Comparison of ENCODE assay signal across 8 cellular contexts in genomic region chr12:26971963-26972362, GRCh38. TPM values are rescaled to one million over a fixed set of nuclear protein-coding genes. Genes with fewer than 3 reads are reported as not detected.
DNase-seq lines count a peak whose midpoint lies in the region; ATAC-seq and TF ChIP-seq lines count a peak whose summit lies in the region.

No MANE protein-coding gene starts in this region.

- H3K36me3 ChIP-seq in KMS-11 (ENCODE audit: insufficient read depth) = no peaks in the 10 kb centered on the region

- H3K9ac ChIP-seq in KMS-11 = no peak overlapping the region

- H3K9me3 Mint-ChIP-seq in activated naive CD4-positive, alpha-beta T cell treated with anti-CD3 and anti-CD28 coated beads, Interleukin-2, amount 50 U/mL, for 72 hours = no peaks in the 10 kb centered on the region

- H3K79me2 ChIP-seq in KMS-11 (ENCODE audit: insufficient read depth, low read depth) = no peaks in the 10 kb centered on the region

- H3K4me2 ChIP-seq in KMS-11 = peak overlapping the region; percentile 50

- peaks cover 9 to 30% of the 10 kb centered on the region in 2 donors for H3K36me3 Mint-ChIP-seq in activated naive CD4-positive, alpha-beta T cell treated with anti-CD3 and anti-CD28 coated beads, Interleukin-2, amount 50 U/mL, for 72 hours

- no peak overlapping the region for H3K27ac Mint-ChIP-seq in activated naive CD4-positive, alpha-beta T cell treated with anti-CD3 and anti-CD28 coated beads, Interleukin-2, amount 50 U/mL, for 72 hours

- no peak overlapping the region for H3K4me3 ChIP-seq in KMS-11 (IDR thresholded peaks at IDR 0.05; ENCODE audit: insufficient read depth, low read depth, low read length)

- DNase-seq in activated naive CD4-positive, alpha-beta T cell treated with Interleukin-2 at 50 U/mL for 16 hours = peak; percentile 61
- no peak for DNase-seq in activated naive CD4-positive, alpha-beta T cell (lab: John Stamatoyannopoulos, UW)
- peak; percentile 60 to 68 for DNase-seq in activated naive CD4-positive, alpha-beta T cell treated with anti-CD3 and anti-CD28 coated beads, Interleukin-2, amount 50 U/mL, for 72 hours (ENCODE audit: low spot score in 2 of 2)
- DNase-seq in SIG-M5 (lab: John Stamatoyannopoulos, UW) = no peak
- DNase-seq in NCI-H2081 treated with DMSO at 0.1 percent for 48 hours (lab: John Stamatoyannopoulos, UW) = no peak
- no peak for DNase-seq in ecto neural progenitor cell (ENCODE audit: low spot score)
- no peak for DNase-seq in SW480 (ENCODE audit: low spot score)

- H4K20me1 ChIP-seq in KMS-11 (ENCODE audit: insufficient read depth) = no peaks in the 10 kb centered on the region

- H3K27me3 ChIP-seq in KMS-11 (ENCODE audit: insufficient read depth, low read depth) = no peaks in the 10 kb centered on the region

- TF ChIP-seq CTCF in KMS-11 (conservative IDR thresholded peaks at IDR 0.05; ENCODE audit: low read depth, low read length) = no peak

- no peak overlapping the region for H2AFZ ChIP-seq in KMS-11 (ENCODE audit: low read depth)

- ATAC-seq in activated naive CD4-positive, alpha-beta T cell treated with anti-CD3 and anti-CD28 coated beads, Interleukin-2, amount 50 U/mL, for 72 hours = peak; percentile 100

- peak overlapping the region; percentile 1; the same call in 1 of the 2 replicates for H3K27ac ChIP-seq in KMS-11

- peaks cover 25% of the 10 kb centered on the region for H3K4me1 ChIP-seq in KMS-11 (ENCODE audit: low read depth, poor library complexity, severe bottlenecking)

RNA-seq across cellular contexts. Expression of gene FGFR1OP2, which starts 33.7 kb away (rescaled TPM):
- 10 to 100 TPM; 52.4 to 52.7 TPM for total RNA-seq in activated naive CD4-positive, alpha-beta T cell treated with anti-CD3 and anti-CD28 coated beads, Interleukin-2, amount 50 U/mL, for 72 hours

RNA-seq across cellular contexts. Expression of gene INTS13, which starts 34.2 kb away (rescaled TPM):
- total RNA-seq in activated naive CD4-positive, alpha-beta T cell treated with anti-CD3 and anti-CD28 coated beads, Interleukin-2, amount 50 U/mL, for 72 hours = 10 to 100 TPM; 63.9 to 80.7 TPM

RNA-seq across cellular contexts. Expression of gene TM7SF3, which starts 42.2 kb away (rescaled TPM):
- 10 to 100 TPM; 28.8 to 62.5 TPM for total RNA-seq in activated naive CD4-positive, alpha-beta T cell treated with anti-CD3 and anti-CD28 coated beads, Interleukin-2, amount 50 U/mL, for 72 hours

RNA-seq across cellular contexts. Expression of gene MED21, which starts 50.4 kb away (rescaled TPM):
- total RNA-seq in activated naive CD4-positive, alpha-beta T cell treated with anti-CD3 and anti-CD28 coated beads, Interleukin-2, amount 50 U/mL, for 72 hours = 10 to 100 TPM; 31.5 to 57.0 TPM

Comparison
In these comparisons a context has a peak if more than half of its experiments do, and no peak if none do; other contexts are left out.
1. DNase-seq: peak in activated naive CD4-positive, alpha-beta T cell treated with Interleukin-2 at 50 U/mL for 16 hours (single experiment) and activated naive CD4-positive, alpha-beta T cell treated with anti-CD3 and anti-CD28 coated beads, Interleukin-2, amount 50 U/mL, for 72 hours (2 of 2); none in activated naive CD4-positive, alpha-beta T cell (0 of 4), SIG-M5 (single experiment), NCI-H2081 treated with DMSO at 0.1 percent for 48 hours (single experiment), ecto neural progenitor cell (single experiment) and SW480 (single experiment).